In genomic region chr12:44816446-44817017, GRCh38 we compare ENCODE assay signal across 29 cellular contexts. TPM values are rescaled to one million over a fixed set of nuclear protein-coding genes. Genes with fewer than 3 reads are reported as not detected.
DNase-seq lines count a peak whose midpoint lies in the region; ATAC-seq and TF ChIP-seq lines count a peak whose summit lies in the region.
"Had no signal": no experiment of that assay in that cellular context is flagged by ENCODE, and none has a peak within 500 bp of the region (broad histone marks: within the 10 kb centered on the region; RNA-seq: fewer than 3 reads in every experiment).

No MANE protein-coding gene starts in this region.

- H3K27me3 ChIP-seq in cardiac muscle cell, result no peaks in the 10 kb centered on the region
- H3K27me3 ChIP-seq in left ventricle myocardium inferior (ENCODE audit: low read depth), result no peaks in the 10 kb centered on the region
- H3K27me3 ChIP-seq: BLaER1, gastrocnemius medialis, spleen, tibial nerve had no signal

- H3K4me1 Mint-ChIP-seq in activated naive CD8-positive, alpha-beta T cell treated with anti-CD3 and anti-CD28 coated beads, Interleukin-2, amount 50 U/mL, for 24 hours, result peaks cover 83% of the 10 kb centered on the region
- peaks cover 44 to 92% (median 82%) of the 10 kb centered on the region in 4 donors for H3K4me1 Mint-ChIP-seq in naive thymus-derived CD8-positive, alpha-beta T cell

- peak; percentile 55 for ATAC-seq in activated naive CD8-positive, alpha-beta T cell treated with anti-CD3 and anti-CD28 coated beads, Interleukin-2, amount 50 U/mL, for 24 hours
- ATAC-seq in naive thymus-derived CD8-positive, alpha-beta T cell, result no peak
- ATAC-seq in HG02763 (IDR thresholded peaks at IDR 0.05; ENCODE audit: unreplicated experiment), result no peak
- ATAC-seq: gastrocnemius medialis had no signal

- peak overlapping the region; percentile 52 for H3K4me3 Mint-ChIP-seq in activated naive CD8-positive, alpha-beta T cell treated with anti-CD3 and anti-CD28 coated beads, Interleukin-2, amount 50 U/mL, for 24 hours
- peak overlapping the region in 9 of 10 donors; percentile 18 to 72 (median 44) for H3K4me3 Mint-ChIP-seq in naive thymus-derived CD8-positive, alpha-beta T cell
- H3K4me3 Mint-ChIP-seq: activated CD4-positive, alpha-beta memory T cell treated with anti-CD3 and anti-CD28 coated beads, Interleukin-2, amount 10 ng/mL, durations not matched to agents 7 days and 5 days; HFFc6 had no signal

- H3K9me3 Mint-ChIP-seq in activated naive CD8-positive, alpha-beta T cell treated with anti-CD3 and anti-CD28 coated beads, Interleukin-2, amount 50 U/mL, for 24 hours, result no peaks in the 10 kb centered on the region
- no peaks in the 10 kb centered on the region for H3K9me3 Mint-ChIP-seq in naive thymus-derived CD8-positive, alpha-beta T cell

- no peaks in the 10 kb centered on the region for H3K27me3 Mint-ChIP-seq in activated naive CD8-positive, alpha-beta T cell treated with anti-CD3 and anti-CD28 coated beads, Interleukin-2, amount 50 U/mL, for 24 hours
- H3K27me3 Mint-ChIP-seq in naive thymus-derived CD8-positive, alpha-beta T cell, result no peaks in the 10 kb centered on the region
- H3K27me3 Mint-ChIP-seq: activated CD4-positive, alpha-beta memory T cell treated with anti-CD3 and anti-CD28 coated beads, Interleukin-2, amount 10 ng/mL, durations not matched to agents 7 days and 5 days had no signal

- H3K36me3 Mint-ChIP-seq in activated naive CD8-positive, alpha-beta T cell treated with anti-CD3 and anti-CD28 coated beads, Interleukin-2, amount 50 U/mL, for 24 hours (ENCODE audit: low read depth), result peaks cover 15% of the 10 kb centered on the region
- H3K36me3 Mint-ChIP-seq in naive thymus-derived CD8-positive, alpha-beta T cell, result peaks cover 12 to 29% (median 27%) of the 10 kb centered on the region in 3 donors

- H3K4me1 ChIP-seq in cardiac muscle cell (ENCODE audit: low read depth), result peaks cover 12% of the 10 kb centered on the region
- H3K4me1 ChIP-seq in left ventricle myocardium inferior, result no peaks in the 10 kb centered on the region
- H3K4me1 ChIP-seq: BLaER1, gastrocnemius medialis, spleen, tibial nerve had no signal

- POLR2A ChIA-PET in naive thymus-derived CD8-positive, alpha-beta T cell (lab: Charles Lee), result interaction anchor here (0.8 to 7.9 kb wide), 6 partner anchors 14 to 59 kb away, joined by 3 to 121 read pairs (median 4); partner anchors contain the start of gene NELL2

- H3K27ac Mint-ChIP-seq in activated naive CD8-positive, alpha-beta T cell treated with anti-CD3 and anti-CD28 coated beads, Interleukin-2, amount 50 U/mL, for 24 hours, result peak overlapping the region; percentile 83
- peak overlapping the region; percentile 30 to 94 (median 88) for H3K27ac Mint-ChIP-seq in naive thymus-derived CD8-positive, alpha-beta T cell
- H3K27ac Mint-ChIP-seq: activated CD4-positive, alpha-beta memory T cell treated with anti-CD3 and anti-CD28 coated beads, Interleukin-2, amount 10 ng/mL, durations not matched to agents 7 days and 5 days; HFFc6 had no signal

- DNase-seq in cardiac muscle cell (ENCODE audit: low read depth in 1 of 2, low spot score in 1 of 2) (no peak), left ventricle myocardium inferior (no peak), AG08396 (ENCODE audit: low spot score) (no peak), SK-N-DZ (ENCODE audit: low spot score) (no peak), NCI-H510A treated with DMSO at 0.1 percent for 48 hours (lab: John Stamatoyannopoulos, UW) (no peak)
- DNase-seq in activated naive CD8-positive, alpha-beta T cell treated with anti-CD3 and anti-CD28 coated beads, Interleukin-2, amount 50 U/mL, for 24 hours, result no peak
- DNase-seq in naive thymus-derived CD8-positive, alpha-beta T cell, result no peak
- DNase-seq: activated CD4-positive, alpha-beta memory T cell treated with anti-CD3 and anti-CD28 coated beads, Interleukin-2, amount 10 ng/mL, durations not matched to agents 7 days and 5 days; activated CD4-positive, CD25-positive, alpha-beta regulatory T cell treated with anti-CD3 and anti-CD28 coated beads, Interleukin-2, amount 50 U/mL, for 72 hours; activated gamma-delta T cell treated with Interleukin-2 at 50 U/mL for 16 hours; amygdala; COR-L47; gastrocnemius medialis; HFFc6; KG1; NCI-H1105 treated with DMSO at 0.1 percent for 48 hours; NCI-H1930; NCI-H524; NK-92 treated with Interleukin-12 subunit alpha and Interleukin-12 subunit beta, amount 100 ng/mL, for 24 hours; right cardiac atrium; Right ventricle myocardium superior; spleen had no signal

- H3K9me3 ChIP-seq in cardiac muscle cell (ENCODE audit: low read depth) (no peaks in the 10 kb centered on the region), left ventricle myocardium inferior (replicated peaks) (no peaks in the 10 kb centered on the region)
- H3K9me3 ChIP-seq: BLaER1, gastrocnemius medialis, spleen, tibial nerve had no signal

- H3K27ac ChIP-seq in cardiac muscle cell (peak overlapping the region; percentile 36), left ventricle myocardium inferior (replicated peaks) (no peak overlapping the region)
- H3K27ac ChIP-seq: BLaER1, gastrocnemius medialis, spleen, tibial nerve had no signal

- H3K36me3 ChIP-seq in cardiac muscle cell (no peaks in the 10 kb centered on the region), left ventricle myocardium inferior (no peaks in the 10 kb centered on the region)
- H3K36me3 ChIP-seq: BLaER1, gastrocnemius medialis, spleen, tibial nerve had no signal

- TF ChIP-seq CTCF in cardiac muscle cell (IDR thresholded peaks at IDR 0.05; ENCODE audit: low read depth, low read length) (no peak), left ventricle myocardium inferior (IDR thresholded peaks at IDR 0.05; ENCODE audit: borderline replicate concordance) (no peak)

- H3K4me3 ChIP-seq in cardiac muscle cell (no peak overlapping the region), left ventricle myocardium inferior (no peak overlapping the region)
- H3K4me3 ChIP-seq: BLaER1, gastrocnemius medialis, spleen, tibial nerve had no signal

- intact Hi-C loops in left ventricle myocardium inferior (cut with micrococcal nuclease), result no loop called here

RNA-seq across cellular contexts. Expression of gene NELL2, which starts 59.6 kb away (rescaled TPM):
- total RNA-seq in cardiac muscle cell (1.6 and 7.9 TPM in 2 replicates), left ventricle myocardium inferior (0.55 TPM)
- 2.0 and 3.3 TPM in 2 replicates for polyA plus RNA-seq in cardiac muscle cell
- 100 to 1,000 TPM; 626 to 633 TPM for total RNA-seq in naive thymus-derived CD8-positive, alpha-beta T cell
- polyA plus RNA-seq in naive thymus-derived CD8-positive, alpha-beta T cell, result 100 to 1,000 TPM; 320 to 498 (median 397) TPM
- polyA plus RNA-seq in SK-N-DZ (2014; cell fraction: cytosol; rRNA removed), result 241 and 334 TPM in 2 replicates
- polyA plus RNA-seq in SK-N-DZ (2014; cell fraction: nucleus; rRNA removed), result 159 and 161 TPM in 2 replicates
- total RNA-seq: bronchial epithelial cell, HFFc6, lung microvascular endothelial cell, MCF 10A had no signal
- polyA plus RNA-seq: fibroblast of lung had no signal

Comparison
In these comparisons a context has a peak if more than half of its experiments do, and no peak if none do; other contexts are left out.
1. RNA of gene NELL2, which starts 59.6 kb away (total RNA-seq): 626 to 633 TPM in naive thymus-derived CD8-positive, alpha-beta T cell; 1.6 to 7.9 TPM in cardiac muscle cell and 0.55 TPM in left ventricle myocardium inferior (single experiment); every median in the first group is over 10 times any median in the second.